2 cellular contexts compared by ENCODE assay signal in the genomic region with DNA sequence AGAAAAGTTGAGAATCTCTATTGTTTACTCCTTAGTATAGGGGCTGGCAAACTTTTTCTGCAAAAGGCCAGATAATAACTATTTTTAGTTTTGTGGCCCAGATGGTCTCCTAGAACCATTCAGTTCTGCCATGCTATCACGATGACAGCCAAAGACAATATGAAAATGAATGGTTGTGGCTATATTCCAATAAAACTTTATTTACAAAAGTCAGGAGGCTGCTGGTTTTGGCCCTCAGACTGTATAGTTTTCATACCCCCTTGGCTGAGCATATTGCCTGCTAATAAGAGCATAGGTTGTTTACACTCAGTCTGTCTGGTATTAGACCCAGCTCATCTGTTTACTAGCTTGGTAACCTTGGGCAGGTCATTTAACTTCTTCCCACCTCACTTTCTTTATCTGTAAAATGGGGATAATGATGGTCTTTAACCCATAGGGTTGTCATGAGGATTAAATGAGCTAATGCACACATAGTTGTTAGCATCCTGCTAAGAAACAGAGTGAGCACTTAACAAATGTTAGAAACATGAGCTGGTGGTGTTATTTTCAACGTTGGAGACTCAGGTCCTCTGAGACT.
TF ChIP-seq lines count a peak whose summit lies in the region.

No MANE protein-coding gene starts in this region.

TF ChIP-seq in HEK293, 187 proteins besides CTCF, POLR2A, EP300 and RAD21:
- TF ChIP-seq ZNF664 (tag by site-specific recombination; IDR thresholded peaks at IDR 0.05) (peak; percentile 59; the same call in 1 of the 2 replicates), ZNF626 (tag by site-specific recombination; IDR thresholded peaks at IDR 0.05) (no peak), ZNF624 (tag by site-specific recombination; IDR thresholded peaks at IDR 0.05) (no peak)

TF ChIP-seq in H1, 55 proteins besides CTCF, POLR2A, EP300 and RAD21:
- TF ChIP-seq RNF2 (IDR thresholded peaks at IDR 0.05; ENCODE audit: borderline replicate concordance, low read depth, low read length, missing control alignments, poor library complexity, severe bottlenecking) (no peak), EZH2 (IDR thresholded peaks at IDR 0.05; ENCODE audit: low read depth, low read length, severe bottlenecking) (no peak), ATF3 (IDR thresholded peaks at IDR 0.05; ENCODE audit: insufficient read depth, low read depth, low read length) (no peak), JUND (IDR thresholded peaks at IDR 0.05; ENCODE audit: low read length) (no peak)
